In the genomic region with DNA sequence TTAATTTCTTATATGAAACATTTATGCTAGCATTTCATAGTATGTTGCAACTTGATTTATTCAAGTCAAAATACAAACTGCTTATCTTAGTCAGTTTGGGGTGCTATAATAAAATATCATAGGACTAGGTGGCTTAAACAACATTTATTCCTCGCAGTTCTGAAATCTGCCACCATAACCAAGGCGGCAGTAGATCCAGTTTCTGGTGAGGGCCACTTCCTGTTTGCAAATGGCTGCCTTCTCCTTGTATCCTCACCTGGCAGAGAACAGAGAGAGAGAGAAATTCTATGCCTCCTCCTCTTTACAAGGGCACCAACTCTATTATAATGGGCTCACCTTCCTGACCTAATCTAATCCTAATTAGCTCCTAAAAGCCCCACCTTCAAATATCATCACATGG, we compare ENCODE assay signal across 11 cellular contexts.
DNase-seq lines count a peak whose midpoint lies in the region; ATAC-seq and TF ChIP-seq lines count a peak whose summit lies in the region.
"Had no signal": no experiment of that assay in that cellular context is flagged by ENCODE, and none has a peak within 500 bp of the region (broad histone marks: within the 10 kb centered on the region; RNA-seq: fewer than 3 reads in every experiment).

No MANE protein-coding gene starts in this region.

- no TSS peak for BruUV-seq in A673 (replicated peaks; lab: Mats Ljungman, UMichigan)

- H3K36me3 ChIP-seq in A673 (ENCODE audit: insufficient read depth, low read length, poor library complexity, severe bottlenecking): no peaks in the 10 kb centered on the region
- H3K36me3 ChIP-seq: left lung had no signal

- no peaks in the 10 kb centered on the region for H3K9me3 ChIP-seq in A673 (ENCODE audit: low read depth, low read length, poor library complexity, severe bottlenecking)
- H3K9me3 ChIP-seq: left lung had no signal

- no peaks in the 10 kb centered on the region for H3K4me1 Mint-ChIP-seq in activated T-helper 17 cell treated with anti-CD3 and anti-CD28 coated beads, Interleukin-2, amount 50 U/mL, for 72 hours
- no peaks in the 10 kb centered on the region for H3K4me1 Mint-ChIP-seq in T-cell

- POLR2A ChIA-PET in A673 (lab: Charles Lee; ENCODE audit: low non-redundant PET): no interaction called here
- POLR2A ChIA-PET in T-cell (lab: Charles Lee): no interaction called here

- peak; percentile 40 for DNase-seq in A673 (ENCODE audit: low spot score)
- DNase-seq in NCI-H2081 (lab: John Stamatoyannopoulos, UW): no peak
- no peak for DNase-seq in activated effector memory CD4-positive, alpha-beta T cell treated with Interleukin-2 at 50 U/mL for 16 hours
- DNase-seq in activated CD8-positive, alpha-beta memory T cell treated with anti-CD3 and anti-CD28 coated beads, Interleukin-2, amount 50 U/mL, for 4 hours: no peak
- no peak for DNase-seq in T-cell
- DNase-seq: left lung; stimulated activated CD4-positive, alpha-beta T cell treated with anti-CD3 and anti-CD28 coated beads, Interleukin-4, amount 100 ng/mL, for 1 hour had no signal

- no peak overlapping the region for H3K4me3 ChIP-seq in A673 (ENCODE audit: low read depth, low read length, poor library complexity, severe bottlenecking)
- H3K4me3 ChIP-seq: left lung had no signal

- intact Hi-C loops in A673 (cut with micrococcal nuclease; ENCODE audit: unreplicated experiment): no loop called here

- no peak overlapping the region for H3K27ac ChIP-seq in A673 (ENCODE audit: low read depth, low read length, poor library complexity, severe bottlenecking)
- H3K27ac ChIP-seq: left lung had no signal

- H3K27me3 ChIP-seq in A673 (replicated peaks; ENCODE audit: insufficient read depth, low read depth, low read length, poor library complexity): no peaks in the 10 kb centered on the region
- H3K27me3 ChIP-seq: left lung had no signal

- H3K4me3 Mint-ChIP-seq in activated T-helper 17 cell treated with anti-CD3 and anti-CD28 coated beads, Interleukin-2, amount 50 U/mL, for 72 hours: no peak overlapping the region
- no peak overlapping the region for H3K4me3 Mint-ChIP-seq in T-cell
- H3K4me3 Mint-ChIP-seq: T-helper 1 cell treated with Interleukin-12 subunit alpha and Interleukin-12 subunit beta and Interleukin-4 antibody, amounts not matched to agents 30 μg/mL and 1 μg/mL, for 36 hours had no signal

- H3K4me1 ChIP-seq in A673 (ENCODE audit: insufficient read depth, low read length, poor library complexity, severe bottlenecking): peaks cover 15% of the 10 kb centered on the region
- H3K4me1 ChIP-seq: left lung had no signal

- H3K36me3 Mint-ChIP-seq in activated T-helper 17 cell treated with anti-CD3 and anti-CD28 coated beads, Interleukin-2, amount 50 U/mL, for 72 hours (ENCODE audit: low read depth): no peaks in the 10 kb centered on the region
- H3K36me3 Mint-ChIP-seq in T-cell: no peaks in the 10 kb centered on the region

- ATAC-seq in GM18511 (IDR thresholded peaks at IDR 0.05; ENCODE audit: unreplicated experiment): peak; percentile 62
- ATAC-seq in HG03571 (IDR thresholded peaks at IDR 0.05; ENCODE audit: unreplicated experiment): peak; percentile 70
- no peak for ATAC-seq in activated T-helper 17 cell treated with anti-CD3 and anti-CD28 coated beads, Interleukin-2, amount 50 U/mL, for 72 hours (replicated peaks)
- ATAC-seq in T-cell (replicated peaks in 1 of 4): no peak
- ATAC-seq: left lung had no signal

- no peaks in the 10 kb centered on the region for H3K27me3 Mint-ChIP-seq in activated T-helper 17 cell treated with anti-CD3 and anti-CD28 coated beads, Interleukin-2, amount 50 U/mL, for 72 hours
- peaks cover 0 to 4% of the 10 kb centered on the region in 2 donors for H3K27me3 Mint-ChIP-seq in T-cell

- H3K9me3 Mint-ChIP-seq in activated T-helper 17 cell treated with anti-CD3 and anti-CD28 coated beads, Interleukin-2, amount 50 U/mL, for 72 hours: peaks cover 3% of the 10 kb centered on the region
- no peaks in the 10 kb centered on the region for H3K9me3 Mint-ChIP-seq in T-cell
- H3K9me3 Mint-ChIP-seq: T-helper 1 cell treated with Interleukin-12 subunit alpha and Interleukin-12 subunit beta and Interleukin-4 antibody, amounts not matched to agents 30 μg/mL and 1 μg/mL, for 36 hours had no signal

- TF ChIP-seq CTCF in A673 (conservative IDR thresholded peaks at IDR 0.05; ENCODE audit: low read depth, low read length): peak; percentile 34; the same call in 1 of the 2 replicates

- H3K27ac Mint-ChIP-seq in activated T-helper 17 cell treated with anti-CD3 and anti-CD28 coated beads, Interleukin-2, amount 50 U/mL, for 72 hours: peak overlapping the region; percentile 44
- no peak overlapping the region for H3K27ac Mint-ChIP-seq in T-cell
- H3K27ac Mint-ChIP-seq: T-helper 1 cell treated with Interleukin-12 subunit alpha and Interleukin-12 subunit beta and Interleukin-4 antibody, amounts not matched to agents 30 μg/mL and 1 μg/mL, for 36 hours had no signal

- CTCF ChIA-PET in A673 (lab: Charles Lee): no interaction called here
- CTCF ChIA-PET in T-cell (lab: Charles Lee): no interaction called here

Comparison
In these comparisons a context has a peak if more than half of its experiments do, and no peak if none do; other contexts are left out.
1. ATAC-seq: peak in GM18511 (single experiment) and HG03571 (single experiment); none in activated T-helper 17 cell treated with anti-CD3 and anti-CD28 coated beads, Interleukin-2, amount 50 U/mL, for 72 hours (single experiment) and T-cell (0 of 4).